Comparison of ENCODE assay signal across 8 cellular contexts in genomic region chr20:63947638-63948456, GRCh38. TPM values are rescaled to one million over a fixed set of nuclear protein-coding genes. Genes with fewer than 3 reads are reported as not detected.
A peak's percentile ranks its signal among the peaks of the same experiment; 100 is the strongest.
DNase-seq lines count a peak whose midpoint lies in the region; ATAC-seq, FAIRE-seq and TF ChIP-seq lines count a peak whose summit lies in the region.

No MANE protein-coding gene starts in this region.

- peaks cover 17% of the 10 kb centered on the region for H3K36me3 Mint-ChIP-seq in CD8-positive, alpha-beta T cell
- peaks cover 15% of the 10 kb centered on the region for H3K36me3 Mint-ChIP-seq in endothelial cell (ENCODE audit: low read depth, unreplicated experiment)

- H3K27me3 ChIP-seq in CD8-positive, alpha-beta T cell (ENCODE audit: insufficient read depth, low read length): no peaks in the 10 kb centered on the region
- H3K27me3 ChIP-seq in SU-DHL-6 (ENCODE audit: low read length) (no peaks in the 10 kb centered on the region), esophagus (ENCODE audit: control insufficient read depth in 1 of 2, insufficient read depth in 2 of 2, low read length in 2 of 2) (no peaks in the 10 kb centered on the region)

- POLR2A ChIA-PET in CD8-positive, alpha-beta T cell (lab: Charles Lee): interaction anchor here (0.6 to 1.0 kb wide), 2 partner anchors 29 to 799 kb away, joined by 3 to 5 read pairs; no protein-coding TSS in a partner anchor

- H3K9me3 Mint-ChIP-seq in CD8-positive, alpha-beta T cell: no peaks in the 10 kb centered on the region
- no peaks in the 10 kb centered on the region for H3K9me3 Mint-ChIP-seq in endothelial cell (ENCODE audit: unreplicated experiment)

- peak; percentile 26 for ATAC-seq in CD8-positive, alpha-beta T cell
- ATAC-seq in left lobe of liver: no peak

- peaks cover 48% of the 10 kb centered on the region for H3K4me1 Mint-ChIP-seq in CD8-positive, alpha-beta T cell (ENCODE audit: low read depth)
- H3K4me1 Mint-ChIP-seq in endothelial cell (ENCODE audit: unreplicated experiment): peaks cover 18% of the 10 kb centered on the region

- H3K9me3 ChIP-seq in CD8-positive, alpha-beta T cell (ENCODE audit: low read length): no peaks in the 10 kb centered on the region
- no peaks in the 10 kb centered on the region for H3K9me3 ChIP-seq in SU-DHL-6 (ENCODE audit: insufficient read depth, low read length)
- no peaks in the 10 kb centered on the region for H3K9me3 ChIP-seq in esophagus (ENCODE audit: control insufficient read depth in 2 of 2, insufficient read depth in 1 of 2, low read depth in 1 of 2, low read length in 1 of 2)

- H3K4me3 ChIP-seq in CD8-positive, alpha-beta T cell (ENCODE audit: low read depth, low read length): peak overlapping the region; percentile 58
- no peak overlapping the region for H3K4me3 ChIP-seq in SU-DHL-6 (ENCODE audit: insufficient read depth, low read length, poor library complexity, severe bottlenecking)
- peak overlapping the region in 1 of 2 donors; percentile 2 for H3K4me3 ChIP-seq in esophagus (ENCODE audit: low read depth in 1 of 2, low read length in 2 of 2)

- no peaks in the 10 kb centered on the region for H3K9me2 ChIP-seq in SU-DHL-6 (replicated peaks; ENCODE audit: insufficient read depth, low read length)

- peaks cover 26% of the 10 kb centered on the region for H3K36me3 ChIP-seq in CD8-positive, alpha-beta T cell (ENCODE audit: insufficient read depth, low read length)
- H3K36me3 ChIP-seq in SU-DHL-6 (ENCODE audit: low read length) (no peaks in the 10 kb centered on the region), esophagus (ENCODE audit: control insufficient read depth in 2 of 2, insufficient read depth in 2 of 2, low read length in 1 of 2) (peaks cover 4 to 37% of the 10 kb centered on the region in 2 donors)

- intact Hi-C loops in CD8-positive, alpha-beta T cell (cut with DNase I, micrococcal nuclease): no loop called here

- peaks cover 14% of the 10 kb centered on the region; the same call in 1 of the 2 replicates for H3K79me2 ChIP-seq in SU-DHL-6 (ENCODE audit: insufficient read depth, low read length)

- FAIRE-seq in GM19239 (lab: Jason Lieb, UNC): no peak

- no peak overlapping the region for H2AFZ ChIP-seq in SU-DHL-6 (ENCODE audit: low read depth, low read length, severe bottlenecking)

- no peaks in the 10 kb centered on the region for H4K20me1 ChIP-seq in SU-DHL-6 (ENCODE audit: low read depth, low read length)

- peak overlapping the region; percentile 85 for H3K4me3 Mint-ChIP-seq in CD8-positive, alpha-beta T cell
- H3K4me3 Mint-ChIP-seq in endothelial cell (ENCODE audit: unreplicated experiment): no peak overlapping the region

- H3K27me3 Mint-ChIP-seq in CD8-positive, alpha-beta T cell (ENCODE audit: low read depth): no peaks in the 10 kb centered on the region
- H3K27me3 Mint-ChIP-seq in endothelial cell (ENCODE audit: unreplicated experiment): peaks cover 22% of the 10 kb centered on the region

- DNase-seq in CD8-positive, alpha-beta T cell: peak in 4 of 7 experiments; percentile 42 to 65 (median 52)
- peak; percentile 37 for DNase-seq in retina
- DNase-seq in NCI-H748 treated with DMSO at 0.1 percent for 48 hours (lab: John Stamatoyannopoulos, UW): no peak
- no peak for DNase-seq in GM19239 (ENCODE audit: insufficient read length, low spot score)
- no peak for DNase-seq in left lobe of liver (ENCODE audit: low spot score)
- no peak for DNase-seq in endothelial cell (ENCODE audit: low spot score)

- peak overlapping the region; percentile 95 for H3K27ac ChIP-seq in CD8-positive, alpha-beta T cell (ENCODE audit: low read depth, low read length)
- H3K27ac ChIP-seq in SU-DHL-6 (ENCODE audit: low read depth, low read length) (peak overlapping the region; percentile 14; the same call in 1 of the 2 replicates), esophagus (ENCODE audit: low read depth in 2 of 2, low read length in 1 of 2) (peak overlapping the region; percentile 96 to 99)

- no peak overlapping the region for H3K9ac ChIP-seq in SU-DHL-6 (ENCODE audit: low read length)

- peaks cover 15% of the 10 kb centered on the region for H3F3A ChIP-seq in SU-DHL-6 (ENCODE audit: insufficient read depth)

- 29 to 45% methylated on average over 27 of the region's 27 CpGs for WGBS in esophagus, 2 donors

- TF ChIP-seq CTCF in CD8-positive, alpha-beta T cell (IDR thresholded peaks at IDR 0.05): no peak
- TF ChIP-seq CTCF in SU-DHL-6 (IDR thresholded peaks at IDR 0.05; ENCODE audit: insufficient read depth, low read length, poor library complexity, severe bottlenecking) (no peak), endothelial cell (IDR thresholded peaks at IDR 0.05; ENCODE audit: unreplicated experiment) (no peak)

- CTCF ChIA-PET in CD8-positive, alpha-beta T cell (lab: Charles Lee): interaction anchor here (0.6 kb wide), 1 partner anchor 26 kb away, joined by 3 read pairs; no protein-coding TSS in a partner anchor

- peaks cover 37% of the 10 kb centered on the region for H3K4me1 ChIP-seq in CD8-positive, alpha-beta T cell (ENCODE audit: insufficient read depth, low read length)
- peaks cover 23 to 61% of the 10 kb centered on the region in 2 donors for H3K4me1 ChIP-seq in esophagus (ENCODE audit: control insufficient read depth in 2 of 2, insufficient read depth in 2 of 2, low read length in 1 of 2)

- H3K27ac Mint-ChIP-seq in CD8-positive, alpha-beta T cell: peak overlapping the region; percentile 96
- H3K27ac Mint-ChIP-seq in endothelial cell (ENCODE audit: unreplicated experiment): no peak overlapping the region

- H3K4me2 ChIP-seq in SU-DHL-6 (ENCODE audit: low read depth, low read length, poor library complexity, severe bottlenecking): peak overlapping the region; percentile 46

RNA-seq across cellular contexts. Expression of gene UCKL1, which starts 8.4 kb away (rescaled TPM):
- total RNA-seq in CD8-positive, alpha-beta T cell: 10 to 100 TPM; 29.6 to 33.7 TPM
- 10 to 100 TPM; 40.6 to 47.3 TPM for polyA plus RNA-seq in esophagus
- total RNA-seq in left lobe of liver (20.2 TPM), endothelial cell (ENCODE audit: unreplicated experiment) (40.1 TPM)

RNA-seq across cellular contexts. Expression of gene ZNF512B, which starts 21.9 kb away (rescaled TPM):
- total RNA-seq in CD8-positive, alpha-beta T cell: 10 to 100 TPM; 13.9 to 14.9 TPM
- polyA plus RNA-seq in esophagus: 10 to 100 TPM; 10.1 to 18.3 TPM
- total RNA-seq in left lobe of liver (21.4 TPM), endothelial cell (ENCODE audit: unreplicated experiment) (40.8 TPM)

RNA-seq across cellular contexts. Expression of gene SAMD10, which starts 31.6 kb away (rescaled TPM):
- total RNA-seq in CD8-positive, alpha-beta T cell: 1 to 10 TPM; 7.3 to 8.6 TPM
- polyA plus RNA-seq in esophagus: 10 to 100 TPM in 1 of 2 donors, 1 to 10 TPM in 1; 9.4 to 13.1 TPM
- 3.5 TPM for total RNA-seq in left lobe of liver
- 5.0 TPM for total RNA-seq in endothelial cell (ENCODE audit: unreplicated experiment)

RNA-seq across cellular contexts. Expression of gene PRPF6, which starts 33.1 kb away (rescaled TPM):
- 10 to 100 TPM; 51.6 to 51.9 TPM for total RNA-seq in CD8-positive, alpha-beta T cell
- 10 to 100 TPM; 24.6 to 39.0 TPM for polyA plus RNA-seq in esophagus
- total RNA-seq in left lobe of liver (24.2 TPM), endothelial cell (ENCODE audit: unreplicated experiment) (73.4 TPM)

RNA-seq across cellular contexts. Expression of gene DNAJC5, which starts 52.9 kb away (rescaled TPM):
- total RNA-seq in CD8-positive, alpha-beta T cell: 10 to 100 TPM; 24.3 TPM
- 10 to 100 TPM; 42.9 to 59.4 TPM for polyA plus RNA-seq in esophagus
- total RNA-seq in left lobe of liver (17.8 TPM), endothelial cell (ENCODE audit: unreplicated experiment) (54.4 TPM)

Comparison
In these comparisons a context has a peak if more than half of its experiments do, and no peak if none do; other contexts are left out.
1. DNase-seq: peak in CD8-positive, alpha-beta T cell (4 of 7) and retina (single experiment); none in NCI-H748 treated with DMSO at 0.1 percent for 48 hours (single experiment), GM19239 (single experiment), left lobe of liver (single experiment) and endothelial cell (single experiment).
2. H3K27ac ChIP-seq: peak in every context shown above with its lines; median percentile 98 in esophagus; 95 in CD8-positive, alpha-beta T cell; 14 in SU-DHL-6.